Comparison of ENCODE assay signal across 10 cellular contexts in genomic region chr5:176744584-176744965, GRCh38.
DNase-seq lines count a peak whose midpoint lies in the region; ATAC-seq and TF ChIP-seq lines count a peak whose summit lies in the region.
"Had no signal": no experiment of that assay in that cellular context is flagged by ENCODE, and none has a peak within 500 bp of the region (broad histone marks: within the 10 kb centered on the region; RNA-seq: fewer than 3 reads in every experiment).

No MANE protein-coding gene starts in this region.

- ATAC-seq in GM19455 (IDR thresholded peaks at IDR 0.05; ENCODE audit: unreplicated experiment) (no peak), GM21526 (IDR thresholded peaks at IDR 0.05; ENCODE audit: low FRiP score, unreplicated experiment) (no peak)

- H3K9me2 ChIP-seq in Karpas-422 (replicated peaks; ENCODE audit: insufficient read depth, low read length) = no peaks in the 10 kb centered on the region

- no peaks in the 10 kb centered on the region for H3K27me3 ChIP-seq in Karpas-422 (ENCODE audit: low read length)

- no peaks in the 10 kb centered on the region for H3K36me3 Mint-ChIP-seq in chondrocyte (ENCODE audit: low read depth)
- H3K36me3 Mint-ChIP-seq in osteocyte (ENCODE audit: unreplicated experiment) = no peaks in the 10 kb centered on the region
- H3K36me3 Mint-ChIP-seq: activated naive CD8-positive, alpha-beta T cell treated with anti-CD3 and anti-CD28 coated beads, Interleukin-2, amount 10 ng/mL, durations not matched to agents 7 days and 5 days had no signal

- no peaks in the 10 kb centered on the region for H3K9me3 ChIP-seq in Karpas-422 (ENCODE audit: low read length)

- no peak overlapping the region for H3K9ac ChIP-seq in Karpas-422 (ENCODE audit: low read length)

- H3K9me3 Mint-ChIP-seq in chondrocyte (ENCODE audit: low read depth) = no peaks in the 10 kb centered on the region
- H3K9me3 Mint-ChIP-seq in osteocyte (ENCODE audit: unreplicated experiment) = no peaks in the 10 kb centered on the region
- H3K9me3 Mint-ChIP-seq: activated naive CD8-positive, alpha-beta T cell treated with anti-CD3 and anti-CD28 coated beads, Interleukin-2, amount 10 ng/mL, durations not matched to agents 7 days and 5 days had no signal

- peak; percentile 54 for TF ChIP-seq CTCF in chondrocyte (IDR thresholded peaks at IDR 0.05)
- no peak for TF ChIP-seq CTCF in osteocyte (IDR thresholded peaks at IDR 0.05)

- no peak overlapping the region for H2AFZ ChIP-seq in Karpas-422 (ENCODE audit: low read length)

- peaks cover 74% of the 10 kb centered on the region for H3K27me3 Mint-ChIP-seq in chondrocyte (ENCODE audit: low read depth)
- H3K27me3 Mint-ChIP-seq in osteocyte (ENCODE audit: unreplicated experiment) = peaks cover 58% of the 10 kb centered on the region

- H3K27ac Mint-ChIP-seq in chondrocyte (ENCODE audit: unreplicated experiment) = no peak overlapping the region
- H3K27ac Mint-ChIP-seq in osteocyte (ENCODE audit: unreplicated experiment) = no peak overlapping the region
- H3K27ac Mint-ChIP-seq: activated naive CD8-positive, alpha-beta T cell treated with anti-CD3 and anti-CD28 coated beads, Interleukin-2, amount 10 ng/mL, durations not matched to agents 7 days and 5 days had no signal

- no peaks in the 10 kb centered on the region for H4K20me1 ChIP-seq in Karpas-422 (ENCODE audit: insufficient read depth, low read depth, low read length)

- H3K4me3 ChIP-seq in Karpas-422 (ENCODE audit: low read length) = no peak overlapping the region

- no peaks in the 10 kb centered on the region for H3K36me3 ChIP-seq in Karpas-422 (ENCODE audit: insufficient read depth, low read length)

- peak; percentile 57 for DNase-seq in DMS 273 (lab: John Stamatoyannopoulos, UW; ENCODE audit: unreplicated experiment)
- no peak for DNase-seq in DMS 273 treated with DMSO at 0.1 percent for 48 hours (lab: John Stamatoyannopoulos, UW)
- peak; percentile 60 for DNase-seq in Karpas-422
- DNase-seq in chondrocyte (ENCODE audit: low spot score) = no peak
- DNase-seq in osteocyte (ENCODE audit: extremely low spot score, unreplicated experiment) = peak; percentile 59
- DNase-seq in SHP77 treated with DMSO at 0.1 percent for 48 hours (lab: John Stamatoyannopoulos, UW) = no peak
- DNase-seq: activated naive CD8-positive, alpha-beta T cell treated with anti-CD3 and anti-CD28 coated beads, Interleukin-2, amount 10 ng/mL, durations not matched to agents 7 days and 5 days; NCI-H1436 had no signal

- no peaks in the 10 kb centered on the region for H3K4me1 Mint-ChIP-seq in chondrocyte (ENCODE audit: low read depth)
- H3K4me1 Mint-ChIP-seq in osteocyte (ENCODE audit: unreplicated experiment) = peaks cover 4% of the 10 kb centered on the region

- H3K4me3 Mint-ChIP-seq in chondrocyte (ENCODE audit: unreplicated experiment) = no peak overlapping the region
- no peak overlapping the region for H3K4me3 Mint-ChIP-seq in osteocyte (ENCODE audit: unreplicated experiment)
- H3K4me3 Mint-ChIP-seq: activated naive CD8-positive, alpha-beta T cell treated with anti-CD3 and anti-CD28 coated beads, Interleukin-2, amount 10 ng/mL, durations not matched to agents 7 days and 5 days had no signal

- H3K4me2 ChIP-seq in Karpas-422 (ENCODE audit: low read depth, low read length, poor library complexity, severe bottlenecking) = no peak overlapping the region

- H3K79me2 ChIP-seq in Karpas-422 (ENCODE audit: low read length) = no peaks in the 10 kb centered on the region

- no peak overlapping the region for H3K27ac ChIP-seq in Karpas-422 (ENCODE audit: low read length)

- H3K4me1 ChIP-seq in Karpas-422 (ENCODE audit: low read length) = no peaks in the 10 kb centered on the region

Comparison
In these comparisons a context has a peak if more than half of its experiments do, and no peak if none do; other contexts are left out.
1. DNase-seq: peak in DMS 273 (single experiment), Karpas-422 (single experiment) and osteocyte (single experiment); none in DMS 273 treated with DMSO at 0.1 percent for 48 hours (single experiment), chondrocyte (single experiment) and SHP77 treated with DMSO at 0.1 percent for 48 hours (single experiment).